Comparison of ENCODE assay signal across 19 cellular contexts in the genomic region with DNA sequence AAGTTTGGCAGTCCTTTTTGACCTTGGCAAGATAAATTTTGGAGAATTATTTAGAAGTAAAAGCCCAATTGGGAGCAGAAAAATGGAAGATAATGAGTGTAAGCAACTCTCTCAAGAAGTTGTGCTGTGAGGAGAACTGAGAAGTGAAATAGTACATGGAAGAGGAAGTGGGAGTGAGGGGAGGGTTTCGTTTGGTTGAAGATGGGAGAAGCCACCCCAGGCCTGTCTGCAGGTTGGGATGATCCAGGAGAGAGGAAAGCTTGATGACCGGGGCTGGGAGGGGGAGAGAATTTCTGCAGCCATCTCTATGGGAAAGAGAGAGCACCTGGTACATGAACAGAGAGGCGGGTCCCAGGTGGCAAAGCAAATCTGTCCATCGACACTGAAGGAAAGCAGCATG. TPM values are rescaled to one million over a fixed set of nuclear protein-coding genes. Genes with fewer than 3 reads are reported as not detected.
"Had no signal": no experiment of that assay in that cellular context is flagged by ENCODE, and none has a peak within 500 bp of the region (broad histone marks: within the 10 kb centered on the region; RNA-seq: fewer than 3 reads in every experiment).

No MANE protein-coding gene starts in this region.

- H3K4me3 ChIP-seq: lower lobe of right lung, smooth muscle cell, thoracic aorta had no signal

- H3K36me3 ChIP-seq: lower lobe of right lung, thoracic aorta had no signal

- DNase-seq: activated CD4-positive, alpha-beta T cell treated with anti-CD3 and anti-CD28 coated beads, Interleukin-2, amount 50 U/mL, for 1 hour; activated CD8-positive, alpha-beta memory T cell treated with anti-CD3 and anti-CD28 coated beads, Interleukin-2, amount 50 U/mL, for 4 hours; activated naive CD4-positive, alpha-beta T cell treated with anti-CD3 and anti-CD28 coated beads for 36 hours; activated T-cell treated with anti-CD3 and anti-CD28 coated beads, Interleukin-2, amount 50 U/mL, for 4 hours; central memory CD4-positive, alpha-beta T cell; foreskin keratinocyte; glutamatergic neuron; hippocampal formation; left colon; lower lobe of right lung; naive thymus-derived CD8-positive, alpha-beta T cell; stimulated activated CD4-positive, alpha-beta T cell treated with anti-CD3 and anti-CD28 coated beads, Interleukin-4, amount 100 ng/mL, for 24 hours; T1000 had no signal

- H3K79me2 ChIP-seq: parathyroid adenoma had no signal

- H3K4me1 ChIP-seq: foreskin keratinocyte, lower lobe of right lung, parathyroid adenoma had no signal

- H3K4me2 ChIP-seq: smooth muscle cell had no signal

- H2AFZ ChIP-seq: parathyroid adenoma had no signal

- H3K9ac ChIP-seq: parathyroid adenoma had no signal

- H3K9me3 ChIP-seq: lower lobe of right lung, thoracic aorta had no signal

- ATAC-seq: activated CD4-positive, CD25-positive, alpha-beta regulatory T cell treated with anti-CD3 and anti-CD28 coated beads, Interleukin-2, amount 50 U/mL, for 24 hours; activated T-cell treated with anti-CD3 and anti-CD28 coated beads, Interleukin-2, amount 50 U/mL, for 4 hours; foreskin keratinocyte; left colon; naive thymus-derived CD8-positive, alpha-beta T cell; sciatic nerve; stimulated activated memory B cell treated with anti-CD40 and anti-IgM and Interleukin-4, amounts not matched to agents 10 μg/mL and 1 μg/mL and 100 μg/mL, for 72 hours had no signal

- H3K27ac ChIP-seq: foreskin keratinocyte, lower lobe of right lung, parathyroid adenoma, thoracic aorta had no signal

RNA-seq across cellular contexts. Expression of a gene that starts 45.3 kb away (rescaled TPM):
- polyA plus RNA-seq: smooth muscle cell had no signal
